10 cellular contexts compared by ENCODE assay signal in genomic region chrX:69137371-69137881, GRCh38. TPM values are rescaled to one million over a fixed set of nuclear protein-coding genes. Genes with fewer than 3 reads are reported as not detected.
DNase-seq lines count a peak whose midpoint lies in the region; ATAC-seq, FAIRE-seq and TF ChIP-seq lines count a peak whose summit lies in the region.
"Had no signal": no experiment of that assay in that cellular context is flagged by ENCODE, and none has a peak within 500 bp of the region (broad histone marks: within the 10 kb centered on the region; RNA-seq: fewer than 3 reads in every experiment).

No MANE protein-coding gene starts in this region.

- 33 to 60% methylated on average over 2 to 4 of the region's 10 CpGs for WGBS in gastroesophageal sphincter (ENCODE audit: low coverage in 1 of 2), 2 donors

- no peak overlapping the region for H2AFZ ChIP-seq in neuron (ENCODE audit: low read depth, low read length)
- no peak overlapping the region for H2AFZ ChIP-seq in MM.1S (ENCODE audit: low read length)

- H3K79me2 ChIP-seq in MM.1S (ENCODE audit: low read length): no peaks in the 10 kb centered on the region

- no peak for FAIRE-seq in GM12891 (lab: Jason Lieb, UNC)
- FAIRE-seq: GM12878 had no signal

- no peak overlapping the region for H3K4me2 ChIP-seq in MM.1S (ENCODE audit: low read depth, low read length)

- TF ChIP-seq POLR2A in gastroesophageal sphincter (IDR thresholded peaks at IDR 0.05): no peak
- TF ChIP-seq POLR2A in GM12891 (IDR thresholded peaks at IDR 0.05; ENCODE audit: low read depth, low read length): no peak

- H3K9me3 ChIP-seq in gastroesophageal sphincter (no peaks in the 10 kb centered on the region), neuron (ENCODE audit: low read length) (no peaks in the 10 kb centered on the region), MM.1S (replicated peaks; ENCODE audit: insufficient read depth, low read length) (no peaks in the 10 kb centered on the region)

- DNase-seq in AG08395 (ENCODE audit: low spot score) (peak; percentile 52), NCI-H69 (lab: John Stamatoyannopoulos, UW) (peak; percentile 5), MM.1S (no peak), SW480 (ENCODE audit: low spot score) (no peak), GM12891 (ENCODE audit: insufficient read length, low spot score) (no peak)
- DNase-seq: naive B cell had no signal

- no peak for TF ChIP-seq EP300 in gastroesophageal sphincter (IDR thresholded peaks at IDR 0.05)

- no peaks in the 10 kb centered on the region for H3K36me3 ChIP-seq in gastroesophageal sphincter
- no peaks in the 10 kb centered on the region for H3K36me3 ChIP-seq in neuron (ENCODE audit: insufficient read depth, low read length)
- H3K36me3 ChIP-seq in MM.1S (replicated peaks; ENCODE audit: insufficient read depth, low read length): no peaks in the 10 kb centered on the region

- H3K4me3 ChIP-seq in gastroesophageal sphincter (peak overlapping the region in 1 of 2 donors; percentile 40), neuron (ENCODE audit: low read length) (peak overlapping the region; percentile 39), MM.1S (ENCODE audit: low read length) (no peak overlapping the region)
- H3K4me3 ChIP-seq: GM12878 had no signal

- H4K20me1 ChIP-seq in MM.1S (ENCODE audit: insufficient read depth, low read length): no peaks in the 10 kb centered on the region

- H3K9ac ChIP-seq in MM.1S (ENCODE audit: low read length): no peak overlapping the region

- ATAC-seq in gastroesophageal sphincter: peak; percentile 40
- no peak for ATAC-seq in HG02759 (IDR thresholded peaks at IDR 0.05; ENCODE audit: unreplicated experiment)
- ATAC-seq: GM12878 had no signal

- no peaks in the 10 kb centered on the region for H3F3A ChIP-seq in MM.1S (ENCODE audit: insufficient read depth, low read length)

- H3K27me3 ChIP-seq in gastroesophageal sphincter: no peaks in the 10 kb centered on the region
- H3K27me3 ChIP-seq in neuron (ENCODE audit: insufficient read depth, low read length): no peaks in the 10 kb centered on the region
- no peaks in the 10 kb centered on the region for H3K27me3 ChIP-seq in MM.1S (replicated peaks; ENCODE audit: insufficient read depth, low read length)

- no peak for TF ChIP-seq CTCF in gastroesophageal sphincter (IDR thresholded peaks at IDR 0.05)
- no peak for TF ChIP-seq CTCF in MM.1S (IDR thresholded peaks at IDR 0.05; ENCODE audit: low read length)

- peak overlapping the region in 3 of 4 donors; percentile 33 to 68 (median 59) for H3K27ac ChIP-seq in gastroesophageal sphincter
- H3K27ac ChIP-seq in MM.1S (ENCODE audit: low read length): no peak overlapping the region

- H3K4me1 ChIP-seq in gastroesophageal sphincter (peaks cover 0 to 20% (median 0%) of the 10 kb centered on the region in 3 donors), neuron (ENCODE audit: insufficient read depth, low read length) (peaks cover 36% of the 10 kb centered on the region), MM.1S (ENCODE audit: low read length) (no peaks in the 10 kb centered on the region)

- H3K9me2 ChIP-seq in MM.1S (replicated peaks; ENCODE audit: insufficient read depth, low read length): no peaks in the 10 kb centered on the region

TF ChIP-seq in GM12891, 5 proteins besides CTCF, POLR2A, EP300 and RAD21:
- TF ChIP-seq SPI1 (IDR thresholded peaks at IDR 0.05; ENCODE audit: low read depth, low read length) (no peak), POU2F2 (IDR thresholded peaks at IDR 0.05; ENCODE audit: low read depth, low read length) (no peak), POLR2AphosphoS5 (IDR thresholded peaks at IDR 0.05; ENCODE audit: low read depth, low read length) (no peak)

RNA-seq across cellular contexts. Expression of gene PJA1, which starts 27.8 kb away (rescaled TPM):
- total RNA-seq in gastroesophageal sphincter: 10 to 100 TPM; 23.3 to 27.0 (median 24.8) TPM
- 8.7 TPM for polyA plus RNA-seq in GM12891 (2012; ENCODE audit: low read depth, missing spikeins)

Comparison
In these comparisons a context has a peak if more than half of its experiments do, and no peak if none do; other contexts are left out.
1. DNase-seq: peak in AG08395 (single experiment) and NCI-H69 (single experiment); none in MM.1S (single experiment), SW480 (single experiment) and GM12891 (single experiment).